Comparison of ENCODE assay signal across 8 cellular contexts in the genomic region with DNA sequence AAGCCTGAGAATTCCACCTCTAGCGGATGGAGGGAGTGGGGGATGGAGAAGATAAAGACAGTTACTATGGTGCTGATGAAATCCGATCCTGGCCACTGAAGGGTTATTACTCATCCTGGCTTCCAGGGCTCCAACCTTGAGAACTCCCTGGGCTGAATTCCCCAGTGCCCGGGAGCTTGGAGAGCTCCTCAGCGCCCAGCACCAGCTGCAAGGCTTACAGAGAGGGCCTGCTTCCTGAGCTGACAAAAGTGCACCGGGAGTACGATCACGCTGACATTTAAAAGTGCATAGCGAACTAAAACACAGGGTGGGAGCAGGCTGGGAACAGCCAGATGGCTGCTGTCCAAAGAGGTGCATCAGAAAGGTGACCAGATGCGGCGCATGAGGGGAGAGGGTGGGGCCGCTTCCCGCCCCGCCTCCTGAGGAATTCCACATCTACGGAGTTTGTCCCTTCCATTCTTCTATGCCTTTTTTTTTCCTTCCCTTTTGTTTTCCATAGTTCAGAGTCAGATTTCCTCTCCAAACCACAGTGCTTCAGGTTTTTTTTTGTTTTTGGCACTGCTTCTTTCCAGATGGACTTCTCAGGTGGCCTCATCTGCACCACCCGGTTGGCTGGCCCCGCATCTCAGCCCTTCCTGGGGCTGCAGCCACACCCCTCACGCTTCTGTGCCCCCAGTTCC.
A peak's percentile ranks its signal among the peaks of the same experiment; 100 is the strongest.
DNase-seq lines count a peak whose midpoint lies in the region; ATAC-seq and TF ChIP-seq lines count a peak whose summit lies in the region.

No MANE protein-coding gene starts in this region.

- peaks cover 17% of the 10 kb centered on the region for H3K4me1 ChIP-seq in mucosa of stomach (ENCODE audit: control insufficient read depth, insufficient read depth, low read length)

- H3K36me3 Mint-ChIP-seq in endothelial cell (ENCODE audit: low read depth, unreplicated experiment): peaks cover 32% of the 10 kb centered on the region
- no peaks in the 10 kb centered on the region for H3K36me3 Mint-ChIP-seq in activated CD4-positive, alpha-beta T cell treated with anti-CD3 and anti-CD28 coated beads for 36 hours (ENCODE audit: low read depth)

- H3K4me3 Mint-ChIP-seq in endothelial cell (ENCODE audit: unreplicated experiment): no peak overlapping the region
- no peak overlapping the region for H3K4me3 Mint-ChIP-seq in activated CD4-positive, alpha-beta T cell treated with anti-CD3 and anti-CD28 coated beads for 36 hours

- CTCF ChIA-PET in activated CD4-positive, alpha-beta T cell treated with anti-CD3 and anti-CD28 coated beads for 36 hours (lab: Charles Lee): no interaction called here

- H3K27me3 ChIP-seq in H7 (ENCODE audit: control insufficient read depth, insufficient read depth, low read length): no peaks in the 10 kb centered on the region
- H3K27me3 ChIP-seq in mucosa of stomach (ENCODE audit: control insufficient read depth, insufficient read depth, low read length): peaks cover 3% of the 10 kb centered on the region

- peaks cover 5% of the 10 kb centered on the region for H3K27me3 Mint-ChIP-seq in endothelial cell (ENCODE audit: unreplicated experiment)
- no peaks in the 10 kb centered on the region for H3K27me3 Mint-ChIP-seq in activated CD4-positive, alpha-beta T cell treated with anti-CD3 and anti-CD28 coated beads for 36 hours

- DNase-seq in H7 (peak; percentile 91), NCI-H748 (lab: John Stamatoyannopoulos, UW; ENCODE audit: unreplicated experiment) (peak; percentile 87), endothelial cell (ENCODE audit: low spot score) (peak; percentile 21), occipital lobe (lab: John Stamatoyannopoulos, UW) (no peak), SIG-M5 (lab: John Stamatoyannopoulos, UW) (no peak)
- no peak for DNase-seq in activated CD4-positive, alpha-beta T cell treated with anti-CD3 and anti-CD28 coated beads for 4 hours
- no peak for DNase-seq in activated CD4-positive, alpha-beta T cell treated with anti-CD3 and anti-CD28 coated beads for 36 hours

- no peaks in the 10 kb centered on the region; the same call in 1 of the 2 replicates for H3K36me3 ChIP-seq in H7 (replicated peaks; ENCODE audit: control insufficient read depth, insufficient read depth, low read length)
- no peaks in the 10 kb centered on the region for H3K36me3 ChIP-seq in mucosa of stomach (ENCODE audit: control insufficient read depth, insufficient read depth, low read length)

- H3K9me3 Mint-ChIP-seq in endothelial cell (ENCODE audit: unreplicated experiment): no peaks in the 10 kb centered on the region
- H3K9me3 Mint-ChIP-seq in activated CD4-positive, alpha-beta T cell treated with anti-CD3 and anti-CD28 coated beads for 36 hours (ENCODE audit: low read depth): no peaks in the 10 kb centered on the region

- no peak for TF ChIP-seq CTCF in endothelial cell (IDR thresholded peaks at IDR 0.05; ENCODE audit: unreplicated experiment)

- POLR2A ChIA-PET in activated CD4-positive, alpha-beta T cell treated with anti-CD3 and anti-CD28 coated beads for 36 hours (lab: Charles Lee): no interaction called here

- H3K9ac ChIP-seq in mucosa of stomach (ENCODE audit: low read length): peak overlapping the region; percentile 61

- intact Hi-C loops in activated CD4-positive, alpha-beta T cell treated with anti-CD3 and anti-CD28 coated beads for 36 hours (cut with DNase I, micrococcal nuclease): no loop called here

- H3K4me1 Mint-ChIP-seq in endothelial cell (ENCODE audit: unreplicated experiment): peaks cover 21% of the 10 kb centered on the region
- no peaks in the 10 kb centered on the region for H3K4me1 Mint-ChIP-seq in activated CD4-positive, alpha-beta T cell treated with anti-CD3 and anti-CD28 coated beads for 36 hours

- H3K27ac Mint-ChIP-seq in endothelial cell (ENCODE audit: unreplicated experiment): no peak overlapping the region
- H3K27ac Mint-ChIP-seq in activated CD4-positive, alpha-beta T cell treated with anti-CD3 and anti-CD28 coated beads for 36 hours: no peak overlapping the region

- H3K4me3 ChIP-seq in H7 (ENCODE audit: insufficient read depth, low read depth, low read length) (peak overlapping the region; percentile 14; the same call in 1 of the 2 replicates), mucosa of stomach (ENCODE audit: low read length) (no peak overlapping the region)

- ATAC-seq in activated CD4-positive, alpha-beta T cell treated with anti-CD3 and anti-CD28 coated beads for 36 hours: no peak

- H3K9me3 ChIP-seq in mucosa of stomach (ENCODE audit: control insufficient read depth, low read length): no peaks in the 10 kb centered on the region

Comparison
In these comparisons a context has a peak if more than half of its experiments do, and no peak if none do; other contexts are left out.
1. DNase-seq: peak in H7 (single experiment), NCI-H748 (single experiment) and endothelial cell (single experiment); none in occipital lobe (single experiment), SIG-M5 (single experiment), activated CD4-positive, alpha-beta T cell treated with anti-CD3 and anti-CD28 coated beads for 4 hours (0 of 2) and activated CD4-positive, alpha-beta T cell treated with anti-CD3 and anti-CD28 coated beads for 36 hours (single experiment).